Comparison of ENCODE assay signal across 1 cellular context in the genomic region with DNA sequence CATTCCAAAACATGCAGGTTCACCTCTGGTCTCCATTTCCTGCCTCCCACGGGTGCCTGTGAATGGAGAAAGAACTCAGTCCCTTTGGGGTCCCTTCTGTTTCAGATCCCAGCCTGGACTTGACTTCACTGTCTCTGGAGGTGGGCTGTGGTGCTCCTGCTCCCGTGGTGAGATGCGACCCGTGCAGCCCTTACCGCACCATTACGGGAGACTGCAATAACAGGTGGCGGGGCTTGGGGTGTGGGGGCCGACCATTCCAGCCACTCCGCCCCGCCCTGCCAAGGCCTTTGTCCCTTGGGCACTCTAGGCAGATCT.
TF ChIP-seq lines count a peak whose summit lies in the region.

No MANE protein-coding gene starts in this region.

TF ChIP-seq in K562, 482 proteins besides CTCF, POLR2A, EP300 and RAD21:
- TF ChIP-seq CHCHD3 (CRISPR knock-in tag; IDR thresholded peaks at IDR 0.05), result no peak
- TF ChIP-seq, protein P1, sequence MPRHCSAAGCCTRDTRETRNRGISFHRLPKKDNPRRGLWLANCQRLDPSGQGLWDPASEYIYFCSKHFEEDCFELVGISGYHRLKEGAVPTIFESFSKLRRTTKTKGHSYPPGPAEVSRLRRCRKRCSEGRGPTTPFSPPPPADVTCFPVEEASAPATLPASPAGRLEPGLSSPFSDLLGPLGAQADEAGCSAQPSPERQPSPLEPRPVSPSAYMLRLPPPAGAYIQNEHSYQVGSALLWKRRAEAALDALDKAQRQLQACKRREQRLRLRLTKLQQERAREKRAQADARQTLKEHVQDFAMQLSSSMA (CRISPR knock-in tag; IDR thresholded peaks at IDR 0.05), result no peak
- TF ChIP-seq, protein P2, sequence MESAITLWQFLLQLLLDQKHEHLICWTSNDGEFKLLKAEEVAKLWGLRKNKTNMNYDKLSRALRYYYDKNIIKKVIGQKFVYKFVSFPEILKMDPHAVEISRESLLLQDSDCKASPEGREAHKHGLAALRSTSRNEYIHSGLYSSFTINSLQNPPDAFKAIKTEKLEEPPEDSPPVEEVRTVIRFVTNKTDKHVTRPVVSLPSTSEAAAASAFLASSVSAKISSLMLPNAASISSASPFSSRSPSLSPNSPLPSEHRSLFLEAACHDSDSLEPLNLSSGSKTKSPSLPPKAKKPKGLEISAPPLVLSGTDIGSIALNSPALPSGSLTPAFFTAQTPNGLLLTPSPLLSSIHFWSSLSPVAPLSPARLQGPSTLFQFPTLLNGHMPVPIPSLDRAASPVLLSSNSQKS (CRISPR knock-in tag; IDR thresholded peaks at IDR 0.05), result no peak
- TF ChIP-seq PRMT5 (CRISPR knock-in tag; IDR thresholded peaks at IDR 0.05), result no peak
- TF ChIP-seq, protein P3, sequence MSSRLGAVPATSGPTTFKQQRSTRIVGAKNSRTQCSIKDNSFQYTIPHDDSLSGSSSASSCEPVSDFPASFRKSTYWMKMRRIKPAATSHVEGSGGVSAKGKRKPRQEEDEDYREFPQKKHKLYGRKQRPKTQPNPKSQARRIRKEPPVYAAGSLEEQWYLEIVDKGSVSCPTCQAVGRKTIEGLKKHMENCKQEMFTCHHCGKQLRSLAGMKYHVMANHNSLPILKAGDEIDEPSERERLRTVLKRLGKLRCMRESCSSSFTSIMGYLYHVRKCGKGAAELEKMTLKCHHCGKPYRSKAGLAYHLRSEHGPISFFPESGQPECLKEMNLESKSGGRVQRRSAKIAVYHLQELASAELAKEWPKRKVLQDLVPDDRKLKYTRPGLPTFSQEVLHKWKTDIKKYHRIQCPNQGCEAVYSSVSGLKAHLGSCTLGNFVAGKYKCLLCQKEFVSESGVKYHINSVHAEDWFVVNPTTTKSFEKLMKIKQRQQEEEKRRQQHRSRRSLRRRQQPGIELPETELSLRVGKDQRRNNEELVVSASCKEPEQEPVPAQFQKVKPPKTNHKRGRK (tag; IDR thresholded peaks at IDR 0.05), result no peak
- no peak for TF ChIP-seq NFYB (IDR thresholded peaks at IDR 0.05; ENCODE audit: extremely low read depth, insufficient read length)
- no peak for TF ChIP-seq HOXB6 (CRISPR knock-in tag; IDR thresholded peaks at IDR 0.05; ENCODE audit: borderline replicate concordance)
- no peak for TF ChIP-seq DPF2 (IDR thresholded peaks at IDR 0.05)
- no peak for TF ChIP-seq NFIX (CRISPR knock-in tag; IDR thresholded peaks at IDR 0.05; ENCODE audit: low read depth)
- no peak for TF ChIP-seq ZNF3 (CRISPR knock-in tag; IDR thresholded peaks at IDR 0.05)
- TF ChIP-seq MECOM (CRISPR knock-in tag; IDR thresholded peaks at IDR 0.05), result no peak
- TF ChIP-seq COPS2 (conservative IDR thresholded peaks at IDR 0.05), result no peak
TF ChIP-seq in K562: peak in this region for 0.
